14 cellular contexts compared by ENCODE assay signal in the genomic region with DNA sequence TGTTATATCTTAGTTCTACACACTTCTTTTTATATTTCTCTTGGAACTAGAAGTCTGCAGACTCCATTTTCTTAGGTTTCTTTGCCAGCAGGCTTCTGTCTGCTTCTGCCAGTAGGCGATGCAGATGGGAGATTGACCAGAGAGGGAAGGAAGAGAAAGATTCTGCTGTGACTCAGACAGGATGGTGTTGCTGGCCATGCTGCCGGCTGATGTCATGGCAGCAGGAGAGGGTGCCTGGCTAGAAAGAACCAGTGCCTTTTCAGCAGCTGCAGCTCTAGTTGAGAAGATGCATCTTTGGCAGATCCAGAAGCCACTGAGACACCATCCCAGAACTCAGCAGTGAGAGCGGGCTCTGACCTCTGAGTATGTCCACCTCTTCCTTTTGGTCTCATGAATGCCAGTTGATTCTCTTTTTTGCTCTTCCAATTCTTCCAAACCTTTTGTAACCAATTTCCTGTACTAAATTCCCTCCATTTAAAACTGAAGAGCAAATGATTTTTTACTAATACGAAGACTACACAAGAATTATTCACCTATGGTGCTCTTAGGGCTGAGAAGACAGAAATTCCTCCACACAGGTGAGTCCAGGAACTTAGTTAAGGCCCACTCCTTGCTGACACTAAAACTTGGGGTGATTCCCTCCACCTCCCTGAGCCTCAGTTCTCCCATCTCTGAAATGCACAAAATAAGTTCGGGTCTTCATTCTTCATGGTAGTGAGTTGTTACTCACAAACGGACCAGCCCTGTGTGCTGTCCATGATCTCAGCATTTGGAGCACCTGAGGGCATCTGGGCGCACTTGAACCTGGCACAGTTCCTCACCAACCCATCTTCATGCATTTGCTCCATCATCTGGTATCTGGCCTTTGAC.
DNase-seq lines count a peak whose midpoint lies in the region; ATAC-seq and TF ChIP-seq lines count a peak whose summit lies in the region.
"Had no signal": no experiment of that assay in that cellular context is flagged by ENCODE, and none has a peak within 500 bp of the region (broad histone marks: within the 10 kb centered on the region; RNA-seq: fewer than 3 reads in every experiment).

No MANE protein-coding gene starts in this region.

- POLR2A ChIA-PET in activated CD4-positive, alpha-beta memory T cell treated with anti-CD3 and anti-CD28 coated beads, Interleukin-2, amount 10 ng/mL, durations not matched to agents 7 days and 5 days (lab: Charles Lee), result interaction anchor here (0.8 kb wide), 1 partner anchor 9 kb away, joined by 3 read pairs; no protein-coding TSS in a partner anchor

- peaks cover 20% of the 10 kb centered on the region for H3K9me3 Mint-ChIP-seq in osteocyte (ENCODE audit: unreplicated experiment)
- no peaks in the 10 kb centered on the region for H3K9me3 Mint-ChIP-seq in activated CD4-positive, alpha-beta memory T cell treated with anti-CD3 and anti-CD28 coated beads, Interleukin-2, amount 10 ng/mL, durations not matched to agents 7 days and 5 days
- H3K9me3 Mint-ChIP-seq: H9 had no signal

- H3K36me3 Mint-ChIP-seq in osteocyte (ENCODE audit: unreplicated experiment), result no peaks in the 10 kb centered on the region
- H3K36me3 Mint-ChIP-seq in activated CD4-positive, alpha-beta memory T cell treated with anti-CD3 and anti-CD28 coated beads, Interleukin-2, amount 10 ng/mL, durations not matched to agents 7 days and 5 days (ENCODE audit: low read depth), result no peaks in the 10 kb centered on the region

- no peaks in the 10 kb centered on the region for H3K36me3 ChIP-seq in mucosa of descending colon (ENCODE audit: low read depth)
- H3K36me3 ChIP-seq: BLaER1 treated with 17β-estradiol and CSF1 and Interleukin-3, amounts not matched to agents 10 nM and 100 nM had no signal

- CTCF ChIA-PET in activated CD4-positive, alpha-beta memory T cell treated with anti-CD3 and anti-CD28 coated beads, Interleukin-2, amount 10 ng/mL, durations not matched to agents 7 days and 5 days (lab: Charles Lee), result no interaction called here

- no peaks in the 10 kb centered on the region for H3K27me3 Mint-ChIP-seq in osteocyte (ENCODE audit: unreplicated experiment)
- H3K27me3 Mint-ChIP-seq in activated CD4-positive, alpha-beta memory T cell treated with anti-CD3 and anti-CD28 coated beads, Interleukin-2, amount 10 ng/mL, durations not matched to agents 7 days and 5 days, result no peaks in the 10 kb centered on the region

- ATAC-seq in GM19397 (IDR thresholded peaks at IDR 0.05; ENCODE audit: unreplicated experiment), result no peak
- ATAC-seq in mucosa of descending colon, result no peak

- H3K4me1 ChIP-seq in mucosa of descending colon (ENCODE audit: low read depth), result no peaks in the 10 kb centered on the region
- H3K4me1 ChIP-seq: BLaER1 treated with 17β-estradiol and CSF1 and Interleukin-3, amounts not matched to agents 10 nM and 100 nM had no signal

- TF ChIP-seq CTCF in epithelial cell of esophagus (IDR thresholded peaks at IDR 0.05; ENCODE audit: insufficient read depth, low read depth, low read length, missing control alignments), result no peak
- no peak for TF ChIP-seq CTCF in osteocyte (IDR thresholded peaks at IDR 0.05)
- TF ChIP-seq CTCF in mucosa of descending colon (IDR thresholded peaks at IDR 0.05), result no peak

- intact Hi-C loops in mucosa of descending colon (cut with DNase I, micrococcal nuclease), result no loop called here

- no peak overlapping the region for H3K4me3 Mint-ChIP-seq in osteocyte (ENCODE audit: unreplicated experiment)
- no peak overlapping the region for H3K4me3 Mint-ChIP-seq in activated CD4-positive, alpha-beta memory T cell treated with anti-CD3 and anti-CD28 coated beads, Interleukin-2, amount 10 ng/mL, durations not matched to agents 7 days and 5 days
- H3K4me3 Mint-ChIP-seq: H9 had no signal

- H3K9me3 ChIP-seq in mucosa of descending colon, result no peaks in the 10 kb centered on the region

- no peak overlapping the region for H3K4me3 ChIP-seq in epithelial cell of esophagus (ENCODE audit: low read length)
- H3K4me3 ChIP-seq in mucosa of descending colon, result no peak overlapping the region
- H3K4me3 ChIP-seq: BLaER1 treated with 17β-estradiol and CSF1 and Interleukin-3, amounts not matched to agents 10 nM and 100 nM had no signal

- peak; percentile 28 for DNase-seq in DMS53 (lab: John Stamatoyannopoulos, UW)
- DNase-seq in DMS53 treated with DMSO at 0.1 percent for 48 hours (lab: John Stamatoyannopoulos, UW; ENCODE audit: unreplicated experiment), result no peak
- peak; percentile 47 for DNase-seq in NCI-H226
- DNase-seq in epithelial cell of esophagus (ENCODE audit: low read depth), result peak; percentile 27
- peak; percentile 54 for DNase-seq in osteocyte (ENCODE audit: extremely low spot score, unreplicated experiment)
- no peak for DNase-seq in activated CD4-positive, alpha-beta memory T cell treated with anti-CD3 and anti-CD28 coated beads, Interleukin-2, amount 10 ng/mL, durations not matched to agents 7 days and 5 days
- DNase-seq in mucosa of descending colon, result no peak
- DNase-seq: 8988T, H9, NCI-H1048, NCI-H2107, NCI-H446 had no signal

- no peak overlapping the region for H3K27ac Mint-ChIP-seq in osteocyte (ENCODE audit: unreplicated experiment)
- H3K27ac Mint-ChIP-seq in activated CD4-positive, alpha-beta memory T cell treated with anti-CD3 and anti-CD28 coated beads, Interleukin-2, amount 10 ng/mL, durations not matched to agents 7 days and 5 days, result no peak overlapping the region
- H3K27ac Mint-ChIP-seq: H9 had no signal

- no peaks in the 10 kb centered on the region for H3K4me1 Mint-ChIP-seq in osteocyte (ENCODE audit: unreplicated experiment)
- H3K4me1 Mint-ChIP-seq in activated CD4-positive, alpha-beta memory T cell treated with anti-CD3 and anti-CD28 coated beads, Interleukin-2, amount 10 ng/mL, durations not matched to agents 7 days and 5 days, result no peaks in the 10 kb centered on the region

Comparison
In these comparisons a context has a peak if more than half of its experiments do, and no peak if none do; other contexts are left out.
1. DNase-seq: peak in DMS53 (single experiment), NCI-H226 (single experiment), epithelial cell of esophagus (single experiment) and osteocyte (single experiment); none in DMS53 treated with DMSO at 0.1 percent for 48 hours (single experiment), activated CD4-positive, alpha-beta memory T cell treated with anti-CD3 and anti-CD28 coated beads, Interleukin-2, amount 10 ng/mL, durations not matched to agents 7 days and 5 days (single experiment) and mucosa of descending colon (0 of 3).